Comparison of ENCODE assay signal across 1 cellular context in the genomic region with DNA sequence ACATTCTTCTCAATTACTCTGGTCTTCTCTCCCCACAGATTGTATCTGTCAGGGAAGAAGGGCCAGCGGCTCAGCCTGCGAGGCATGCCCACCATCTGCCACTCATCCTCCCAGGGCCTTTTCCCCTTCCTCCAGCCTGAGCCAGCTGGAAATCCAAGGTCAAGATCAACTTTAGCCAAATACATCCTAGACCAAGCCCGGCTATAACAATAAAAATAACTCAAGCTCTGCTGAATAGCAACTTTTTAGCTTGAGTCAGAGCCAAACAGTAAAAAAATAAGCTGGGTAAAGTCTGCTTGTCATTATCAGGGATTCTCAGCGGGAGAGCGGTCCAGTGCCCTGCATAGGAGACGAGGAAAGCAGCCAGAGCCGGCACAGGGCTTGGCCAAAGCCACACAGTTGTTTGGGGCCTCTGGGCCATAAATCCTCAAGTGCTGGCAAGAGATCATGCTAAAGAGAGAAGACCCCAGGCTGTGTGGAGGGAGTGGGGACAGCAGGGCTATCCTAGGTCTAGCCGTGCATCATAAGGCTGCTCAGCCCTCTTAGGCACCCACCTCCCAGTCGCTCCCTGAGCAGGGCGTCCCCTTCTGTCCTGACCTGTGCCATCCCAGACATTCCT.
TF ChIP-seq lines count a peak whose summit lies in the region.

No MANE protein-coding gene starts in this region.

TF ChIP-seq in H1, 55 proteins besides CTCF, POLR2A, EP300 and RAD21 (continued from another document):
- TF ChIP-seq, protein P1, sequence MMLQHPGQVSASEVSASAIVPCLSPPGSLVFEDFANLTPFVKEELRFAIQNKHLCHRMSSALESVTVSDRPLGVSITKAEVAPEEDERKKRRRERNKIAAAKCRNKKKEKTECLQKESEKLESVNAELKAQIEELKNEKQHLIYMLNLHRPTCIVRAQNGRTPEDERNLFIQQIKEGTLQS (IDR thresholded peaks at IDR 0.05; ENCODE audit: insufficient read depth, low read depth, low read length): no peak
- TF ChIP-seq TAF7 (optimal IDR thresholded peaks at IDR 0.05; ENCODE audit: borderline replicate concordance, low read depth, low read length): no peak
